ENCODE assay signal across 28 cellular contexts in genomic region chr7:72334733-72335132, GRCh38.
"Had no signal": no experiment of that assay in that cellular context is flagged by ENCODE, and none has a peak within 500 bp of the region (broad histone marks: within the 10 kb centered on the region; RNA-seq: fewer than 3 reads in every experiment).

No MANE protein-coding gene starts in this region.

- H3K9me3 ChIP-seq: lower lobe of right lung, mucosa of descending colon, right lobe of liver, uterus had no signal

- H3K4me3 Mint-ChIP-seq: activated CD4-positive, alpha-beta memory T cell treated with anti-CD3 and anti-CD28 coated beads for 36 hours; activated CD4-positive, alpha-beta T cell treated with anti-CD3 and anti-CD28 coated beads, Interleukin-2, amount 10 ng/mL, durations not matched to agents 24 days and 14 days; activated naive CD8-positive, alpha-beta T cell treated with anti-CD3 and anti-CD28 coated beads, Interleukin-2, amount 50 U/mL, for 24 hours; activated T-helper 1 cell treated with anti-CD3 and anti-CD28 coated beads, Interleukin-12 subunit alpha, Interleukin-12 subunit beta, Interleukin-2, Interleukin-4 antibody, amounts not matched to agents 30 ng/mL and 10 ng/mL and 1 ng/mL, durations not matched to agents 14 hours and 24 hours and 36 hours; natural killer cell treated with Interleukin-12 subunit alpha and Interleukin-12 subunit beta and Interleukin-15 and Interleukin-18, amount 100 ng/mL, for 72 hours; T-helper 1 cell treated with Interleukin-12 subunit alpha and Interleukin-12 subunit beta and Interleukin-4 antibody, amounts not matched to agents 30 μg/mL and 1 μg/mL, for 36 hours had no signal

- DNase-seq: activated CD4-positive, alpha-beta memory T cell treated with anti-CD3 and anti-CD28 coated beads for 36 hours; activated CD4-positive, alpha-beta T cell treated with anti-CD3 and anti-CD28 coated beads, Interleukin-2, amount 10 ng/mL, durations not matched to agents 24 days and 14 days; activated CD4-positive, CD25-positive, alpha-beta regulatory T cell treated with anti-CD3 and anti-CD28 coated beads, Interleukin-2, amount 50 U/mL, for 72 hours; activated CD8-positive, alpha-beta memory T cell treated with anti-CD3 and anti-CD28 coated beads, Interleukin-2, amount 50 U/mL, for 4 hours; activated gamma-delta T cell; activated naive CD4-positive, alpha-beta T cell treated with anti-CD3 and anti-CD28 coated beads, Interleukin-2, amount 50 U/mL, for 16 hours; activated naive CD8-positive, alpha-beta T cell treated with anti-CD3 and anti-CD28 coated beads, Interleukin-2, amount 50 U/mL, for 24 hours; activated T-cell treated with anti-CD3 and anti-CD28 coated beads, Interleukin-2, amount 50 U/mL, for 1 hour; central memory CD4-positive, alpha-beta T cell; foreskin keratinocyte; heart left ventricle; kidney glomerular epithelial cell; lower lobe of right lung; mesenchymal stem cell; mucosa of descending colon; occipital lobe; right lobe of liver; stimulated activated CD4-positive, alpha-beta T cell treated with anti-CD3 and anti-CD28 coated beads, Interleukin-2, amount 100 ng/mL, for 48 hours; stimulated activated naive CD4-positive, alpha-beta T cell treated with Interleukin-2 at 50 U/mL for 16 hours; T-helper 9 cell; trophoblast cell; uterus; WERI-Rb-1 had no signal

- H3K4me1 Mint-ChIP-seq: activated CD4-positive, alpha-beta T cell treated with anti-CD3 and anti-CD28 coated beads, Interleukin-2, amount 10 ng/mL, durations not matched to agents 24 days and 14 days; activated naive CD8-positive, alpha-beta T cell treated with anti-CD3 and anti-CD28 coated beads, Interleukin-2, amount 50 U/mL, for 24 hours had no signal

- H3K27me3 ChIP-seq: right lobe of liver, uterus had no signal

- H3K9me3 Mint-ChIP-seq: natural killer cell treated with Interleukin-12 subunit alpha and Interleukin-12 subunit beta and Interleukin-15 and Interleukin-18, amount 100 ng/mL, for 72 hours had no signal

- H3K27ac Mint-ChIP-seq: activated CD4-positive, alpha-beta memory T cell treated with anti-CD3 and anti-CD28 coated beads for 36 hours; activated CD4-positive, alpha-beta T cell treated with anti-CD3 and anti-CD28 coated beads, Interleukin-2, amount 10 ng/mL, durations not matched to agents 24 days and 14 days; activated naive CD8-positive, alpha-beta T cell treated with anti-CD3 and anti-CD28 coated beads, Interleukin-2, amount 50 U/mL, for 24 hours; activated T-helper 1 cell treated with anti-CD3 and anti-CD28 coated beads, Interleukin-12 subunit alpha, Interleukin-12 subunit beta, Interleukin-2, Interleukin-4 antibody, amounts not matched to agents 30 ng/mL and 10 ng/mL and 1 ng/mL, durations not matched to agents 14 hours and 24 hours and 36 hours; natural killer cell treated with Interleukin-12 subunit alpha and Interleukin-12 subunit beta and Interleukin-15 and Interleukin-18, amount 100 ng/mL, for 72 hours; T-helper 1 cell treated with Interleukin-12 subunit alpha and Interleukin-12 subunit beta and Interleukin-4 antibody, amounts not matched to agents 30 μg/mL and 1 μg/mL, for 36 hours had no signal

- H3K27ac ChIP-seq: breast epithelium, esophagus muscularis mucosa, foreskin keratinocyte, heart left ventricle, lower lobe of right lung, right lobe of liver, uterus, WERI-Rb-1 had no signal

- H3K36me3 Mint-ChIP-seq: activated CD4-positive, alpha-beta memory T cell treated with anti-CD3 and anti-CD28 coated beads for 36 hours; natural killer cell treated with Interleukin-12 subunit alpha and Interleukin-12 subunit beta and Interleukin-15 and Interleukin-18, amount 100 ng/mL, for 72 hours had no signal

- ATAC-seq: activated naive CD8-positive, alpha-beta T cell treated with anti-CD3 and anti-CD28 coated beads, Interleukin-2, amount 50 U/mL, for 24 hours; foreskin keratinocyte; heart left ventricle; lower lobe of right lung; mucosa of descending colon had no signal

- H3K4me1 ChIP-seq: breast epithelium, foreskin keratinocyte, lower lobe of right lung, right lobe of liver, uterus had no signal
